8 cellular contexts compared by ENCODE assay signal in genomic region chr14:38207830-38208815, GRCh38. TPM values are rescaled to one million over a fixed set of nuclear protein-coding genes. Genes with fewer than 3 reads are reported as not detected.
DNase-seq lines count a peak whose midpoint lies in the region; FAIRE-seq and TF ChIP-seq lines count a peak whose summit lies in the region.

TSS of gene SSTR1 (plus strand) at chr14:38207904. CDS start at chr14:38209390, 1,486 bp downstream.

- TF ChIP-seq POLR2A in stomach (IDR thresholded peaks at IDR 0.05), result no peak

- H3K9me3 ChIP-seq in ascending aorta (peaks cover 0 to 4% of the 10 kb centered on the region in 2 donors), kidney (ENCODE audit: control insufficient read depth in 1 of 2, low read length in 2 of 2) (peaks cover 0 to 3% of the 10 kb centered on the region in 2 donors), stomach (peaks cover 0 to 5% (median 1%) of the 10 kb centered on the region in 4 donors)

- peaks cover 0 to 20% of the 10 kb centered on the region in 2 donors for H3K4me1 ChIP-seq in ascending aorta
- peaks cover 6 to 20% of the 10 kb centered on the region in 2 donors for H3K4me1 ChIP-seq in kidney (ENCODE audit: control insufficient read depth in 1 of 2, insufficient read depth in 1 of 2, low read depth in 1 of 2, low read length in 2 of 2)
- H3K4me1 ChIP-seq in stomach, result peaks cover 7 to 52% (median 41%) of the 10 kb centered on the region in 4 donors

- H3K27ac ChIP-seq in ascending aorta, result no peak within 1 kb of the TSS
- peak within 1 kb of the TSS; percentile 14 to 75 for H3K27ac ChIP-seq in kidney (ENCODE audit: low read depth in 2 of 2, low read length in 2 of 2)
- peak within 1 kb of the TSS; percentile 83 to 90 (median 86) for H3K27ac ChIP-seq in stomach

- no peak for TF ChIP-seq CTCF in ascending aorta (IDR thresholded peaks at IDR 0.05)
- TF ChIP-seq CTCF in kidney (IDR thresholded peaks at IDR 0.05; ENCODE audit: borderline replicate concordance, extremely low read depth, insufficient read depth), result no peak
- TF ChIP-seq CTCF in stomach (IDR thresholded peaks at IDR 0.05), result no peak

- peak within 1 kb of the TSS in 1 of 2 donors; percentile 53 for H3K9ac ChIP-seq in kidney (ENCODE audit: low read length in 2 of 2)

- DNase-seq in NCI-H1417 (lab: John Stamatoyannopoulos, UW), result peak in 2 of 3 experiments; percentile 66 to 75
- no peak for DNase-seq in NCI-H1417 treated with DMSO at 0.1 percent for 48 hours (lab: John Stamatoyannopoulos, UW)
- no peak for DNase-seq in ascending aorta (ENCODE audit: low spot score in 2 of 2)
- peak; percentile 61 for DNase-seq in kidney
- DNase-seq in stomach, result peak; percentile 94
- no peak for DNase-seq in SKM-1 treated with dmso at 0.1 percent for 144 hours (lab: John Stamatoyannopoulos, UW; ENCODE audit: unreplicated experiment)
- no peak for DNase-seq in cerebellum (ENCODE audit: low spot score)
- no peak for DNase-seq in OCI-M1 (lab: John Stamatoyannopoulos, UW)

- intact Hi-C loops in ascending aorta (cut with DNase I), result no loop called here
- intact Hi-C loops in kidney (cut with DNase I), result no loop called here
- intact Hi-C loops in stomach (cut with DNase I; ENCODE audit: low total_unique reads), result no loop called here

- WGBS in stomach, 5 donors, result 1 to 3% (median 2%) methylated on average over 33 to 51 of the region's 51 CpGs

- H3K36me3 ChIP-seq in ascending aorta (no peaks in the 10 kb centered on the region), kidney (ENCODE audit: control insufficient read depth in 1 of 2, insufficient read depth in 2 of 2, low read length in 2 of 2) (no peaks in the 10 kb centered on the region), stomach (no peaks in the 10 kb centered on the region)

- H3K27me3 ChIP-seq in ascending aorta (no peaks in the 10 kb centered on the region), stomach (peaks cover 0 to 55% (median 14%) of the 10 kb centered on the region in 3 donors)

- no peak for FAIRE-seq in kidney (lab: Jason Lieb, UNC)

- H3K4me3 ChIP-seq in ascending aorta (peak within 1 kb of the TSS; percentile 44 to 65), kidney (ENCODE audit: low read length in 2 of 2) (peak within 1 kb of the TSS; percentile 49 to 75), stomach (peak within 1 kb of the TSS; percentile 47 to 67 (median 55))

- TF ChIP-seq EP300 in stomach (IDR thresholded peaks at IDR 0.05), result no peak

RNA-seq across cellular contexts. Expression of gene SSTR1, which starts in this region (rescaled TPM):
- 7.2 TPM for total RNA-seq in ascending aorta
- total RNA-seq in kidney, result 4.0 TPM
- 1.3 TPM for polyA plus RNA-seq in kidney (ENCODE audit: insufficient read depth, low read depth, low replicate concordance)
- total RNA-seq in stomach, result 10 to 100 TPM in 4 of 5 donors, 1 to 10 TPM in 1; 1.2 to 26.1 (median 15.6) TPM
- polyA plus RNA-seq in stomach, result 10 to 100 TPM in 1 of 3 donors, 1 to 10 TPM in 2; 1.1 to 11.9 (median 4.2) TPM
- 3.4 TPM for total RNA-seq in cerebellum

Comparison
In these comparisons a context has a peak if more than half of its experiments do, and no peak if none do; other contexts are left out.
1. DNase-seq: peak in NCI-H1417 (2 of 3), kidney (single experiment) and stomach (single experiment); none in NCI-H1417 treated with DMSO at 0.1 percent for 48 hours (single experiment), ascending aorta (0 of 2), SKM-1 treated with dmso at 0.1 percent for 144 hours (single experiment), cerebellum (single experiment) and OCI-M1 (single experiment).
2. H3K27ac ChIP-seq: peak in kidney (2 of 2) and stomach (5 of 5); none in ascending aorta (0 of 2).
3. Peak in every context shown above with its lines, with median percentiles within 50 percentile points of each other: H3K4me3 ChIP-seq.